8 cellular contexts compared by ENCODE assay signal in genomic region chrX:74925210-74926088, GRCh38. TPM values are rescaled to one million over a fixed set of nuclear protein-coding genes. Genes with fewer than 3 reads are reported as not detected.
DNase-seq lines count a peak whose midpoint lies in the region; ATAC-seq and TF ChIP-seq lines count a peak whose summit lies in the region.

Gene NEXMIF (minus strand): TSS chrX:74925452.

- H3K36me3 ChIP-seq in WERI-Rb-1: no peaks in the 10 kb centered on the region
- no peaks in the 10 kb centered on the region for H3K36me3 ChIP-seq in uterus

- no peaks in the 10 kb centered on the region for H3K9me3 Mint-ChIP-seq in natural killer cell treated with Interleukin-12 subunit alpha and Interleukin-12 subunit beta and Interleukin-15 and Interleukin-18, amount 100 ng/mL, for 72 hours

- H3K4me3 ChIP-seq in WERI-Rb-1 (ENCODE audit: low read depth, low read length) (no peak within 1 kb of the TSS; the same call in 1 of the 2 replicates), epithelial cell of esophagus (ENCODE audit: low read length) (peak within 1 kb of the TSS; percentile 21), uterus (peak within 1 kb of the TSS; percentile 37 to 42)

- no peak within 1 kb of the TSS for H3K27ac ChIP-seq in WERI-Rb-1
- peak within 1 kb of the TSS; percentile 71 to 78 for H3K27ac ChIP-seq in uterus

- H3K27me3 ChIP-seq in WERI-Rb-1 (ENCODE audit: insufficient read depth, low read depth, severe bottlenecking) (peaks cover 51% of the 10 kb centered on the region), uterus (no peaks in the 10 kb centered on the region)

- no peak for TF ChIP-seq POLR2A in uterus (IDR thresholded peaks at IDR 0.05)

- DNase-seq in DMS114 treated with DMSO at 0.1 percent for 48 hours (lab: John Stamatoyannopoulos, UW; ENCODE audit: unreplicated experiment) (peak; percentile 10), WERI-Rb-1 (peak; percentile 30), epithelial cell of esophagus (ENCODE audit: low read depth) (peak; percentile 30), uterus (peak; percentile 12 to 17), SK-N-DZ (ENCODE audit: low spot score) (no peak)
- no peak for DNase-seq in natural killer cell treated with Interleukin-12 subunit alpha and Interleukin-12 subunit beta and Interleukin-15 and Interleukin-18, amount 100 ng/mL, for 72 hours (ENCODE audit: low spot score)

- H3K4me1 ChIP-seq in uterus: peaks cover 0 to 5% of the 10 kb centered on the region in 2 donors

- H3K36me3 Mint-ChIP-seq in natural killer cell treated with Interleukin-12 subunit alpha and Interleukin-12 subunit beta and Interleukin-15 and Interleukin-18, amount 100 ng/mL, for 72 hours: no peaks in the 10 kb centered on the region

- no peak for TF ChIP-seq CTCF in WERI-Rb-1 (IDR thresholded peaks at IDR 0.05; ENCODE audit: low read depth, low read length)
- TF ChIP-seq CTCF in epithelial cell of esophagus (IDR thresholded peaks at IDR 0.05; ENCODE audit: insufficient read depth, low read depth, low read length, missing control alignments): peak; percentile 19
- peak in 2 of 4 experiments; percentile 8 to 19 for TF ChIP-seq CTCF in uterus (IDR thresholded peaks at IDR 0.05)

- H3K4me3 Mint-ChIP-seq in natural killer cell treated with Interleukin-12 subunit alpha and Interleukin-12 subunit beta and Interleukin-15 and Interleukin-18, amount 100 ng/mL, for 72 hours: peak within 1 kb of the TSS; percentile 55

- intact Hi-C loops in uterus (cut with DNase I; ENCODE audit: low total_unique reads): no loop called here

- ATAC-seq in GM19397 (IDR thresholded peaks at IDR 0.05; ENCODE audit: unreplicated experiment) (peak; percentile 65), HG03469 (IDR thresholded peaks at IDR 0.05; ENCODE audit: unreplicated experiment) (peak; percentile 30)
- ATAC-seq in natural killer cell treated with Interleukin-12 subunit alpha and Interleukin-12 subunit beta and Interleukin-15 and Interleukin-18, amount 100 ng/mL, for 72 hours: peak; percentile 57 to 77

- H3K9me3 ChIP-seq in WERI-Rb-1 (ENCODE audit: severe bottlenecking): peaks cover 3% of the 10 kb centered on the region
- H3K9me3 ChIP-seq in uterus: no peaks in the 10 kb centered on the region

- H3K27ac Mint-ChIP-seq in natural killer cell treated with Interleukin-12 subunit alpha and Interleukin-12 subunit beta and Interleukin-15 and Interleukin-18, amount 100 ng/mL, for 72 hours: no peak within 1 kb of the TSS

- no peaks in the 10 kb centered on the region for H3K4me1 Mint-ChIP-seq in natural killer cell treated with Interleukin-12 subunit alpha and Interleukin-12 subunit beta and Interleukin-15 and Interleukin-18, amount 100 ng/mL, for 72 hours (ENCODE audit: low read depth in 2 of 2)

- peaks cover 15 to 21% of the 10 kb centered on the region in 2 donors for H3K27me3 Mint-ChIP-seq in natural killer cell treated with Interleukin-12 subunit alpha and Interleukin-12 subunit beta and Interleukin-15 and Interleukin-18, amount 100 ng/mL, for 72 hours

RNA-seq across cellular contexts. Expression of gene NEXMIF, which starts in this region (rescaled TPM):
- not detected for total RNA-seq in natural killer cell treated with Interleukin-12 subunit alpha and Interleukin-12 subunit beta and Interleukin-15 and Interleukin-18, amount 100 ng/mL, for 72 hours
- total RNA-seq in uterus: 10 to 100 TPM in 1 of 4 donors, 1 to 10 TPM in 1, under 1 TPM in 2; 0.77 to 10.0 (median 2.9) TPM
- polyA plus RNA-seq in SK-N-DZ (2014; cell fraction: cytosol; rRNA removed): 1.2 and 1.6 TPM in 2 replicates
- 0.67 and 0.76 TPM in 2 replicates for polyA plus RNA-seq in SK-N-DZ (2014; cell fraction: nucleus; rRNA removed)

Comparison
In these comparisons a context has a peak if more than half of its experiments do, and no peak if none do; other contexts are left out.
1. Peak in ATAC-seq in natural killer cell treated with Interleukin-12 subunit alpha and Interleukin-12 subunit beta and Interleukin-15 and Interleukin-18, amount 100 ng/mL, for 72 hours; RNA of the gene not detected or under 1 TPM.
2. DNase-seq: peak in DMS114 treated with DMSO at 0.1 percent for 48 hours (single experiment), WERI-Rb-1 (single experiment), epithelial cell of esophagus (single experiment) and uterus (2 of 2); none in natural killer cell treated with Interleukin-12 subunit alpha and Interleukin-12 subunit beta and Interleukin-15 and Interleukin-18, amount 100 ng/mL, for 72 hours (single experiment) and SK-N-DZ (single experiment).
3. Peak in every context shown above with its lines, with median percentiles within 50 percentile points of each other: ATAC-seq.